In genomic region chr19:40979759-40980158, GRCh38 we compare ENCODE assay signal across 13 cellular contexts. TPM values are rescaled to one million over a fixed set of nuclear protein-coding genes. Genes with fewer than 3 reads are reported as not detected.
"Had no signal": no experiment of that assay in that cellular context is flagged by ENCODE, and none has a peak within 500 bp of the region (broad histone marks: within the 10 kb centered on the region; RNA-seq: fewer than 3 reads in every experiment).

No MANE protein-coding gene starts in this region.

RNA-seq across cellular contexts. Expression of gene CYP2B6, which starts 11.3 kb away (rescaled TPM):
- total RNA-seq: activated B cell treated with CpG ODN at 0.5 μM for 24 hours; activated CD8-positive, alpha-beta T cell treated with anti-CD3 and anti-CD28 coated beads for 36 hours; activated T-helper 17 cell treated with anti-CD3 and anti-CD28 coated beads, Interleukin-2, amount 50 U/mL, for 72 hours; astrocyte; bronchial epithelial cell; cardiac septum; cerebellum; dermis blood vessel endothelial cell; esophagus muscularis mucosa; foreskin keratinocyte; gastrocnemius medialis; T-helper 2 cell treated with Interferon-gamma antibody and Interleukin-4, amounts not matched to agents 100 ng/mL and 5 ng/mL, for 36 hours had no signal
- polyA plus RNA-seq: adipose tissue, foreskin keratinocyte had no signal
